16 cellular contexts compared by ENCODE assay signal in the genomic region with DNA sequence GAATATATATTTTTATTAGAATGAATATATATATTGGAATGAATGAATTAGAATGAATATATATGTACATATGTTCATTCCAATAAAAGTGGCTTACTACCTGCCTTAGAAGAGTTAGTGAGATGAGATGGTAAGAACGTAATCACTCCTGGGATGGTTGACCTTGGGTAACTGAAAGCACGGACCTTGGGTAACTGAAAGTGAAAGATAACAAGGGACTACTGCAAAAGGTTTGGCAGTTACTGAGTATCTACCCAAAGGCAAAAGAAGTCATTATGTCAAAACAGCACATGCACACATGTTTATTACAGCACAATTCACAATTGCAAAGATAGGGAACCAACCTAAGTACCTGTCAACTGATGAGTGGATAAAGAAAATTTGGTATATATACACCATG. TPM values are rescaled to one million over a fixed set of nuclear protein-coding genes. Genes with fewer than 3 reads are reported as not detected.
A peak's percentile ranks its signal among the peaks of the same experiment; 100 is the strongest.
DNase-seq lines count a peak whose midpoint lies in the region; ATAC-seq and TF ChIP-seq lines count a peak whose summit lies in the region.
"Had no signal": no experiment of that assay in that cellular context is flagged by ENCODE, and none has a peak within 500 bp of the region (broad histone marks: within the 10 kb centered on the region; RNA-seq: fewer than 3 reads in every experiment).

No MANE protein-coding gene starts in this region.

- H3K79me1 ChIP-seq in IMR-90 (ENCODE audit: low read depth in 1 of 2, low read length in 2 of 2) (peaks cover 16 to 44% of the 10 kb centered on the region in 2 experiments), mesenchymal stem cell (replicated peaks; ENCODE audit: low read length, poor library complexity, severe bottlenecking) (peaks cover 25% of the 10 kb centered on the region)

- TF ChIP-seq CTCF in IMR-90 (conservative IDR thresholded peaks at IDR 0.05; ENCODE audit: low read depth, low read length) = no peak

- no peaks in the 10 kb centered on the region for H3K27me3 ChIP-seq in IMR-90 (ENCODE audit: control insufficient read depth, insufficient read depth, low read length)
- H3K27me3 ChIP-seq in mesenchymal stem cell (ENCODE audit: control insufficient read depth in 1 of 2, insufficient read depth in 1 of 2, low read length in 2 of 2) = peaks cover 0 to 13% of the 10 kb centered on the region in 2 experiments

- intact Hi-C loops in IMR-90 (cut with micrococcal nuclease) = loop anchor here (1.0 kb wide), 1 partner anchor 356 kb away; no protein-coding TSS in a partner anchor

- H4K8ac ChIP-seq in IMR-90 (ENCODE audit: low read depth in 2 of 2, low read length in 2 of 2) = no peak overlapping the region
- H4K8ac ChIP-seq in mesenchymal stem cell (ENCODE audit: low read length) = no peak overlapping the region

- POLR2A ChIA-PET in IMR-90 (lab: Charles Lee; ENCODE audit: unreplicated experiment) = no interaction called here

- H3K9ac ChIP-seq in IMR-90 (ENCODE audit: low read depth, low read length) (no peak overlapping the region), mesenchymal stem cell (ENCODE audit: low read length) (no peak overlapping the region)

- peaks cover 11% of the 10 kb centered on the region; the same call in 1 of the 2 replicates for H4K20me1 ChIP-seq in IMR-90 (ENCODE audit: insufficient read depth, low read length)

- H3K4me2 ChIP-seq in IMR-90 (ENCODE audit: low read depth, low read length) (no peak overlapping the region), mesenchymal stem cell (ENCODE audit: low read length, poor library complexity, severe bottlenecking) (no peak overlapping the region)

- 0 out of 2 replicates have a peak overlapping the region, but pooled peaks have one; percentile 20 for H2BK20ac ChIP-seq in IMR-90 (ENCODE audit: low read depth, low read length)

- H2BK12ac ChIP-seq in mesenchymal stem cell (ENCODE audit: low read length in 2 of 2) = no peak overlapping the region

- H2BK5ac ChIP-seq in IMR-90 (ENCODE audit: low read depth, low read length, poor library complexity, severe bottlenecking) (no peak overlapping the region), mesenchymal stem cell (ENCODE audit: low read depth, low read length, poor library complexity, severe bottlenecking) (no peak overlapping the region)

- H2AK9ac ChIP-seq in IMR-90 (replicated peaks; ENCODE audit: low read depth, low read length, poor library complexity) = no peak overlapping the region

- H4K91ac ChIP-seq in IMR-90 (ENCODE audit: insufficient read depth, low read depth, low read length) (no peak overlapping the region), mesenchymal stem cell (ENCODE audit: low read length) (no peak overlapping the region)

- H3K9me3 ChIP-seq in IMR-90 (ENCODE audit: control insufficient read depth, insufficient read depth, low read length) (no peaks in the 10 kb centered on the region), mesenchymal stem cell (ENCODE audit: control insufficient read depth, low read length) (no peaks in the 10 kb centered on the region)
- H3K9me3 ChIP-seq: HAP-1 had no signal

- dilution Hi-C loops in IMR-90 (cut with HindIII; ENCODE audit: low sequenced_read_pairs, unreplicated experiment) = no loop called here

- DNase-seq in IMR-90 (no peak), OCI-M1 (lab: John Stamatoyannopoulos, UW) (peak; percentile 2), mesenchymal stem cell (no peak), NCI-H345 (lab: John Stamatoyannopoulos, UW) (no peak), GF-D8 (lab: John Stamatoyannopoulos, UW) (no peak)
- no peak for DNase-seq in activated CD4-positive, CD25-positive, alpha-beta regulatory T cell (lab: John Stamatoyannopoulos, UW)
- DNase-seq: C1 segment of cervical spinal cord; Calu3; CD4-positive, alpha-beta memory T cell; COR-L47; DMS53; DMS79 treated with DMSO at 0.1 percent for 48 hours; GOT3; HFFc6 had no signal

- H3K27ac ChIP-seq in IMR-90 (ENCODE audit: insufficient read depth, low read length) (no peak overlapping the region), mesenchymal stem cell (ENCODE audit: low read length, poor library complexity, severe bottlenecking) (no peak overlapping the region)

- H2AFZ ChIP-seq in IMR-90 (replicated peaks; ENCODE audit: low read length, poor library complexity) (no peak overlapping the region), mesenchymal stem cell (ENCODE audit: low read depth, low read length) (no peak overlapping the region)

- no peak overlapping the region for H4K5ac ChIP-seq in IMR-90 (ENCODE audit: low read depth, low read length)

- TF ChIP-seq POLR2A in IMR-90 (IDR thresholded peaks at IDR 0.05; ENCODE audit: low read depth, low read length) = no peak

- ATAC-seq in IMR-90 (ENCODE audit: low read depth) = no peak

- no peak for TF ChIP-seq RAD21 in IMR-90 (IDR thresholded peaks at IDR 0.05; ENCODE audit: low read length)

- H3K18ac ChIP-seq in IMR-90 (ENCODE audit: low read depth, low read length) (peak overlapping the region; percentile 14; the same call in 1 of the 2 replicates), mesenchymal stem cell (ENCODE audit: low read depth in 1 of 2, low read length in 2 of 2) (no peak overlapping the region)

- H3K4me1 ChIP-seq in IMR-90 (ENCODE audit: control insufficient read depth, insufficient read depth, low read length) (peaks cover 15% of the 10 kb centered on the region), mesenchymal stem cell (ENCODE audit: control insufficient read depth, insufficient read depth, low read depth, low read length) (peaks cover 21% of the 10 kb centered on the region)
- H3K4me1 ChIP-seq: HAP-1 had no signal

- no peak overlapping the region for H3K56ac ChIP-seq in IMR-90 (ENCODE audit: extremely low read depth, insufficient read depth, low read length)

- CTCF ChIA-PET in IMR-90 (lab: Yijun Ruan, JAX) = no interaction called here

- H3K14ac ChIP-seq in IMR-90 (replicated peaks; ENCODE audit: low read depth, low read length) = no peak overlapping the region
- no peak overlapping the region for H3K14ac ChIP-seq in mesenchymal stem cell (ENCODE audit: low read length in 2 of 2)

- H3K4ac ChIP-seq in IMR-90 (ENCODE audit: low read depth, low read length) = no peak overlapping the region
- H3K4ac ChIP-seq in mesenchymal stem cell (ENCODE audit: low read depth in 1 of 2, low read length in 2 of 2) = no peak overlapping the region

- H3K4me3 ChIP-seq in IMR-90 (ENCODE audit: insufficient read depth, low read depth, low read length) (no peak overlapping the region), mesenchymal stem cell (ENCODE audit: insufficient read depth in 1 of 2, low read depth in 1 of 2, low read length in 2 of 2) (no peak overlapping the region)
- H3K4me3 ChIP-seq: HAP-1 had no signal

- no TSS peak for BruUV-seq in IMR-90 (replicated peaks; lab: Mats Ljungman, UMichigan)

- in situ Hi-C loops in IMR-90 (cut with MboI; ENCODE audit: low sequenced_read_pairs) = no loop called here

- no CpG with 5 or more reads among the region's 2 CpGs for WGBS in IMR-90 (ENCODE audit: extremely low coverage in 2 of 2, insufficient read length in 1 of 2), 2 experiments
- 72% methylated on average over 2 of the region's 2 CpGs for WGBS in mesenchymal stem cell

- peak overlapping the region; percentile 35; the same call in 1 of the 2 replicates for H2AK5ac ChIP-seq in IMR-90 (ENCODE audit: low read depth, low read length)
- H2AK5ac ChIP-seq in mesenchymal stem cell (ENCODE audit: low read length, severe bottlenecking) = peak overlapping the region; percentile 30

- H3K36me3 ChIP-seq in IMR-90 (ENCODE audit: control insufficient read depth, insufficient read depth, low read length) (no peaks in the 10 kb centered on the region), mesenchymal stem cell (ENCODE audit: control insufficient read depth in 1 of 2, insufficient read depth in 2 of 2, low read depth in 1 of 2, low read length in 2 of 2) (no peaks in the 10 kb centered on the region)
- H3K36me3 ChIP-seq: HAP-1 had no signal

- peaks cover 20% of the 10 kb centered on the region for H3K9me1 ChIP-seq in IMR-90 (ENCODE audit: insufficient read depth, low read length)

- H2BK120ac ChIP-seq in IMR-90 (ENCODE audit: low read depth, low read length) (no peak overlapping the region), mesenchymal stem cell (ENCODE audit: low read depth, low read length) (no peak overlapping the region)

- H3K23ac ChIP-seq in IMR-90 (ENCODE audit: low read depth, low read length) (no peak overlapping the region), mesenchymal stem cell (ENCODE audit: low read length in 2 of 2) (no peak overlapping the region)

- H2BK15ac ChIP-seq in IMR-90 (ENCODE audit: low read depth, low read length) (no peak overlapping the region), mesenchymal stem cell (ENCODE audit: low read depth, poor library complexity, severe bottlenecking) (no peak overlapping the region)

TF ChIP-seq in IMR-90, 13 proteins besides CTCF, POLR2A, EP300 and RAD21 (continues in another document):
- TF ChIP-seq FOS (IDR thresholded peaks at IDR 0.05; ENCODE audit: low read depth, low read length) (no peak), NFE2L2 (IDR thresholded peaks at IDR 0.05; ENCODE audit: low read depth, low read length) (no peak), RFX5 (IDR thresholded peaks at IDR 0.05; ENCODE audit: low read depth, low read length) (no peak), SMC3 (IDR thresholded peaks at IDR 0.05; ENCODE audit: low read depth, low read length) (no peak), CHD1 (IDR thresholded peaks at IDR 0.05; ENCODE audit: low read depth, low read length) (no peak), CEBPB (IDR thresholded peaks at IDR 0.05; ENCODE audit: low read depth, low read length) (no peak), MAZ (IDR thresholded peaks at IDR 0.05; ENCODE audit: borderline replicate concordance, low read depth, low read length) (no peak), RCOR1 (IDR thresholded peaks at IDR 0.05; ENCODE audit: insufficient replicate concordance, low read length) (no peak)
- TF ChIP-seq, protein P1, sequence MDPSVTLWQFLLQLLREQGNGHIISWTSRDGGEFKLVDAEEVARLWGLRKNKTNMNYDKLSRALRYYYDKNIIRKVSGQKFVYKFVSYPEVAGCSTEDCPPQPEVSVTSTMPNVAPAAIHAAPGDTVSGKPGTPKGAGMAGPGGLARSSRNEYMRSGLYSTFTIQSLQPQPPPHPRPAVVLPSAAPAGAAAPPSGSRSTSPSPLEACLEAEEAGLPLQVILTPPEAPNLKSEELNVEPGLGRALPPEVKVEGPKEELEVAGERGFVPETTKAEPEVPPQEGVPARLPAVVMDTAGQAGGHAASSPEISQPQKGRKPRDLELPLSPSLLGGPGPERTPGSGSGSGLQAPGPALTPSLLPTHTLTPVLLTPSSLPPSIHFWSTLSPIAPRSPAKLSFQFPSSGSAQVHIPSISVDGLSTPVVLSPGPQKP (IDR thresholded peaks at IDR 0.05; ENCODE audit: borderline replicate concordance, low read depth, low read length) = no peak

RNA-seq across cellular contexts. Expression of a gene that starts 16.5 kb away (rescaled TPM):
- total RNA-seq in IMR-90 (2012; rRNA removed) = 14.7 and 19.0 TPM in 2 replicates
- polyA plus RNA-seq in IMR-90 (2012; rRNA removed) = 16.7 and 18.2 TPM in 2 replicates
- polyA plus RNA-seq in IMR-90 (2012; cell fraction: cytosol; rRNA removed) = 12.1 and 13.1 TPM in 2 replicates
- polyA plus RNA-seq in IMR-90 (2012; cell fraction: nucleus; rRNA removed; ENCODE audit: low replicate concordance) = 18.3 and 31.1 TPM in 2 replicates
- polyA plus RNA-seq in mesenchymal stem cell (2013, experiment 1 of 2) = 1.8 TPM
- 1.3 TPM for polyA plus RNA-seq in mesenchymal stem cell (2013, experiment 2 of 2)
- total RNA-seq: CD4-positive, alpha-beta memory T cell; G401 had no signal
- polyA plus RNA-seq: CD4-positive, alpha-beta memory T cell had no signal
